9 cellular contexts compared by ENCODE assay signal in genomic region chr21:43825936-43826622, GRCh38. TPM values are rescaled to one million over a fixed set of nuclear protein-coding genes. Genes with fewer than 3 reads are reported as not detected.
DNase-seq lines count a peak whose midpoint lies in the region; ATAC-seq, FAIRE-seq and TF ChIP-seq lines count a peak whose summit lies in the region.
"Had no signal": no experiment of that assay in that cellular context is flagged by ENCODE, and none has a peak within 500 bp of the region (broad histone marks: within the 10 kb centered on the region; RNA-seq: fewer than 3 reads in every experiment).

No MANE protein-coding gene starts in this region.

- H3K4me3 ChIP-seq in kidney (ENCODE audit: low read length in 2 of 2) = no peak overlapping the region

- intact Hi-C loops in kidney (cut with DNase I) = no loop called here

- H3K27ac Mint-ChIP-seq in type B pancreatic cell = no peak overlapping the region

- H3K27ac ChIP-seq in kidney (ENCODE audit: low read depth in 2 of 2, low read length in 2 of 2) = no peak overlapping the region

- no peaks in the 10 kb centered on the region for H3K9me3 ChIP-seq in kidney (ENCODE audit: control insufficient read depth in 1 of 2, low read length in 2 of 2)

- H3K9ac ChIP-seq in kidney (ENCODE audit: low read length in 2 of 2) = no peak overlapping the region

- peaks cover 7% of the 10 kb centered on the region for H3K27me3 Mint-ChIP-seq in type B pancreatic cell

- TF ChIP-seq CTCF in kidney (IDR thresholded peaks at IDR 0.05; ENCODE audit: borderline replicate concordance, extremely low read depth, insufficient read depth) = no peak
- peak; percentile 53 for TF ChIP-seq CTCF in type B pancreatic cell (conservative IDR thresholded peaks at IDR 0.05)

- no peaks in the 10 kb centered on the region for H3K9me3 Mint-ChIP-seq in type B pancreatic cell
- H3K9me3 Mint-ChIP-seq: HFFc6 had no signal

- DNase-seq in SHP77 (lab: John Stamatoyannopoulos, UW) (peak; percentile 5 to 35), SHP77 treated with DMSO at 0.1 percent for 48 hours (lab: John Stamatoyannopoulos, UW) (no peak), kidney (peak; percentile 73), type B pancreatic cell (ENCODE audit: extremely low spot score, unreplicated experiment) (no peak), ecto neural progenitor cell (ENCODE audit: low spot score) (no peak), GM03348 (ENCODE audit: low spot score) (no peak)
- DNase-seq: HFFc6 had no signal

- no peaks in the 10 kb centered on the region for H3K36me3 Mint-ChIP-seq in type B pancreatic cell

- no peak for FAIRE-seq in kidney (lab: Jason Lieb, UNC)

- H3K36me3 ChIP-seq in kidney (ENCODE audit: control insufficient read depth in 1 of 2, insufficient read depth in 2 of 2, low read length in 2 of 2) = no peaks in the 10 kb centered on the region

- no peak overlapping the region for H3K4me3 Mint-ChIP-seq in type B pancreatic cell

- H3K4me1 ChIP-seq in kidney (ENCODE audit: control insufficient read depth in 1 of 2, insufficient read depth in 1 of 2, low read depth in 1 of 2, low read length in 2 of 2) = no peaks in the 10 kb centered on the region

- peaks cover 5% of the 10 kb centered on the region for H3K4me1 Mint-ChIP-seq in type B pancreatic cell (ENCODE audit: unreplicated experiment)

- ATAC-seq in SK-N-SH treated with all-trans-retinoic acid at 6 μM for 48 hours = peak; percentile 57
- no peak for ATAC-seq in HG02870 (IDR thresholded peaks at IDR 0.05; ENCODE audit: unreplicated experiment)

TF ChIP-seq in SK-N-SH treated with all-trans-retinoic acid at 6 μM for 48 hours, 23 proteins besides CTCF, POLR2A, EP300 and RAD21:
- TF ChIP-seq TOX (CRISPR knock-in tag; IDR thresholded peaks at IDR 0.05; ENCODE audit: borderline replicate concordance) = no peak
- no peak for TF ChIP-seq ZNF565 (CRISPR knock-in tag; conservative IDR thresholded peaks at IDR 0.05; ENCODE audit: low read depth)
- TF ChIP-seq GLIS3 (CRISPR knock-in tag; IDR thresholded peaks at IDR 0.05) = no peak
- TF ChIP-seq PPARA (CRISPR knock-in tag; IDR thresholded peaks at IDR 0.05; ENCODE audit: borderline replicate concordance) = no peak
- TF ChIP-seq, protein P1, sequence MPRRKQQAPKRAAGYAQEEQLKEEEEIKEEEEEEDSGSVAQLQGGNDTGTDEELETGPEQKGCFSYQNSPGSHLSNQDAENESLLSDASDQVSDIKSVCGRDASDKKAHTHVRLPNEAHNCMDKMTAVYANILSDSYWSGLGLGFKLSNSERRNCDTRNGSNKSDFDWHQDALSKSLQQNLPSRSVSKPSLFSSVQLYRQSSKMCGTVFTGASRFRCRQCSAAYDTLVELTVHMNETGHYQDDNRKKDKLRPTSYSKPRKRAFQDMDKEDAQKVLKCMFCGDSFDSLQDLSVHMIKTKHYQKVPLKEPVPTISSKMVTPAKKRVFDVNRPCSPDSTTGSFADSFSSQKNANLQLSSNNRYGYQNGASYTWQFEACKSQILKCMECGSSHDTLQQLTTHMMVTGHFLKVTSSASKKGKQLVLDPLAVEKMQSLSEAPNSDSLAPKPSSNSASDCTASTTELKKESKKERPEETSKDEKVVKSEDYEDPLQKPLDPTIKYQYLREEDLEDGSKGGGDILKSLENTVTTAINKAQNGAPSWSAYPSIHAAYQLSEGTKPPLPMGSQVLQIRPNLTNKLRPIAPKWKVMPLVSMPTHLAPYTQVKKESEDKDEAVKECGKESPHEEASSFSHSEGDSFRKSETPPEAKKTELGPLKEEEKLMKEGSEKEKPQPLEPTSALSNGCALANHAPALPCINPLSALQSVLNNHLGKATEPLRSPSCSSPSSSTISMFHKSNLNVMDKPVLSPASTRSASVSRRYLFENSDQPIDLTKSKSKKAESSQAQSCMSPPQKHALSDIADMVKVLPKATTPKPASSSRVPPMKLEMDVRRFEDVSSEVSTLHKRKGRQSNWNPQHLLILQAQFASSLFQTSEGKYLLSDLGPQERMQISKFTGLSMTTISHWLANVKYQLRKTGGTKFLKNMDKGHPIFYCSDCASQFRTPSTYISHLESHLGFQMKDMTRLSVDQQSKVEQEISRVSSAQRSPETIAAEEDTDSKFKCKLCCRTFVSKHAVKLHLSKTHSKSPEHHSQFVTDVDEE (CRISPR knock-in tag; IDR thresholded peaks at IDR 0.05) = no peak
- TF ChIP-seq, protein P2, sequence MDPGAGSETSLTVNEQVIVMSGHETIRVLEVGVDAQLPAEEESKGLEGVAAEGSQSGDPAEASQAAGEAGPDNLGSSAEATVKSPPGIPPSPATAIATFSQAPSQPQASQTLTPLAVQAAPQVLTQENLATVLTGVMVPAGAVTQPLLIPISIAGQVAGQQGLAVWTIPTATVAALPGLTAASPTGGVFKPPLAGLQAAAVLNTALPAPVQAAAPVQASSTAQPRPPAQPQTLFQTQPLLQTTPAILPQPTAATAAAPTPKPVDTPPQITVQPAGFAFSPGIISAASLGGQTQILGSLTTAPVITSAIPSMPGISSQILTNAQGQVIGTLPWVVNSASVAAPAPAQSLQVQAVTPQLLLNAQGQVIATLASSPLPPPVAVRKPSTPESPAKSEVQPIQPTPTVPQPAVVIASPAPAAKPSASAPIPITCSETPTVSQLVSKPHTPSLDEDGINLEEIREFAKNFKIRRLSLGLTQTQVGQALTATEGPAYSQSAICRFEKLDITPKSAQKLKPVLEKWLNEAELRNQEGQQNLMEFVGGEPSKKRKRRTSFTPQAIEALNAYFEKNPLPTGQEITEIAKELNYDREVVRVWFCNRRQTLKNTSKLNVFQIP (CRISPR knock-in tag; IDR thresholded peaks at IDR 0.05; ENCODE audit: borderline replicate concordance, low read depth) = no peak
- TF ChIP-seq, protein P3, sequence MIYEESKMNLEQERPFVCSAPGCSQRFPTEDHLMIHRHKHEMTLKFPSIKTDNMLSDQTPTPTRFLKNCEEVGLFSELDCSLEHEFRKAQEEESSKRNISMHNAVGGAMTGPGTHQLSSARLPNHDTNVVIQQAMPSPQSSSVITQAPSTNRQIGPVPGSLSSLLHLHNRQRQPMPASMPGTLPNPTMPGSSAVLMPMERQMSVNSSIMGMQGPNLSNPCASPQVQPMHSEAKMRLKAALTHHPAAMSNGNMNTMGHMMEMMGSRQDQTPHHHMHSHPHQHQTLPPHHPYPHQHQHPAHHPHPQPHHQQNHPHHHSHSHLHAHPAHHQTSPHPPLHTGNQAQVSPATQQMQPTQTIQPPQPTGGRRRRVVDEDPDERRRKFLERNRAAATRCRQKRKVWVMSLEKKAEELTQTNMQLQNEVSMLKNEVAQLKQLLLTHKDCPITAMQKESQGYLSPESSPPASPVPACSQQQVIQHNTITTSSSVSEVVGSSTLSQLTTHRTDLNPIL (CRISPR knock-in tag; IDR thresholded peaks at IDR 0.05; ENCODE audit: low read depth) = no peak

RNA-seq across cellular contexts. Expression of gene RRP1, which starts 36.7 kb away (rescaled TPM):
- total RNA-seq in kidney (18.7 TPM), type B pancreatic cell (ENCODE audit: low replicate concordance) (29.5 and 43.6 TPM in 2 replicates)
- polyA plus RNA-seq in kidney (ENCODE audit: insufficient read depth, low read depth, low replicate concordance) = 12.9 TPM

RNA-seq across cellular contexts. Expression of gene AGPAT3, which starts 38.9 kb away (rescaled TPM):
- total RNA-seq in kidney = 86.2 TPM
- polyA plus RNA-seq in kidney (ENCODE audit: insufficient read depth, low read depth, low replicate concordance) = 40.3 TPM
- 57.6 and 59.2 TPM in 2 replicates for total RNA-seq in type B pancreatic cell (ENCODE audit: low replicate concordance)

RNA-seq across cellular contexts. Expression of gene CSTB, which starts 50.0 kb away (rescaled TPM):
- 74.5 TPM for total RNA-seq in kidney
- polyA plus RNA-seq in kidney (ENCODE audit: insufficient read depth, low read depth, low replicate concordance) = 97.8 TPM
- total RNA-seq in type B pancreatic cell (ENCODE audit: low replicate concordance) = 45.4 and 78.2 TPM in 2 replicates

Comparison
In these comparisons a context has a peak if more than half of its experiments do, and no peak if none do; other contexts are left out.
1. DNase-seq: peak in SHP77 (2 of 2) and kidney (single experiment); none in SHP77 treated with DMSO at 0.1 percent for 48 hours (single experiment), type B pancreatic cell (single experiment), ecto neural progenitor cell (single experiment) and GM03348 (single experiment).